Comparison of ENCODE assay signal across 8 cellular contexts in the genomic region with DNA sequence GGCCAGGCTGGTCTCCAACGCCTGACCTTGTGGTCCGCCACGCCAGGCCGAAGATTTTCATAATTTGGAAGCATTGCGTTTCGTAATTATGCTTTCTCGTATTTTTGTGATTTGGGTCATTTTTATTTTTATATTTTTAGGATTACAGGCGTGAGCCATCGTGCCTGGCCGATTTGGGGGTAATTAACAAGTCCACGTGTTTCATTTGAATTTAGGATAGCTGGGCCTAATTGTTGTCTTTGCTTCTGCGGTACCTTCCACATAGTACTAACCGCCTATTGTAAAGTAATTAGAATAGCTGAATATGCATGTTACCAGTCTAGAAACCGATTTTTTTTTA. TPM values are rescaled to one million over a fixed set of nuclear protein-coding genes. Genes with fewer than 3 reads are reported as not detected.
DNase-seq lines count a peak whose midpoint lies in the region; ATAC-seq and TF ChIP-seq lines count a peak whose summit lies in the region.

No MANE protein-coding gene starts in this region.

- H3K36me3 Mint-ChIP-seq in activated naive CD8-positive, alpha-beta T cell treated with anti-CD3 and anti-CD28 coated beads, Interleukin-2, amount 10 ng/mL, durations not matched to agents 7 days and 5 days = peaks cover 52% of the 10 kb centered on the region

- no peak for ATAC-seq in activated naive CD8-positive, alpha-beta T cell treated with anti-CD3 and anti-CD28 coated beads, Interleukin-2, amount 10 ng/mL, durations not matched to agents 7 days and 5 days (ENCODE audit: low read depth)
- no peak for ATAC-seq in right lobe of liver
- ATAC-seq in HG02884 (IDR thresholded peaks at IDR 0.05; ENCODE audit: unreplicated experiment) = no peak

- no peaks in the 10 kb centered on the region for H3K27me3 ChIP-seq in right lobe of liver
- no peaks in the 10 kb centered on the region for H3K27me3 ChIP-seq in thyroid gland

- WGBS in right lobe of liver (ENCODE audit: insufficient coverage, low coverage, low lambda C conversion rate, missing lambda C conversion rate) = under 1% methylated on average over 14 of the region's 14 CpGs
- WGBS in thyroid gland, 2 donors = 7 to 8% methylated on average over 14 of the region's 14 CpGs

- TF ChIP-seq CTCF in right lobe of liver (IDR thresholded peaks at IDR 0.05) (no peak), thyroid gland (IDR thresholded peaks at IDR 0.05) (no peak)

- H3K4me3 ChIP-seq in right lobe of liver (peak overlapping the region; percentile 72 to 94 (median 85)), thyroid gland (replicated peaks in 1 of 3) (peak overlapping the region; percentile 44 to 89 (median 59))

- H3K4me1 ChIP-seq in right lobe of liver = peaks cover 0 to 30% (median 11%) of the 10 kb centered on the region in 4 donors
- peaks cover 42 to 44% of the 10 kb centered on the region in 2 donors for H3K4me1 ChIP-seq in thyroid gland

- intact Hi-C loops in right lobe of liver (cut with DNase I) = no loop called here
- intact Hi-C loops in thyroid gland (cut with DNase I) = no loop called here

- peaks cover 33% of the 10 kb centered on the region for H3K4me1 Mint-ChIP-seq in activated naive CD8-positive, alpha-beta T cell treated with anti-CD3 and anti-CD28 coated beads, Interleukin-2, amount 10 ng/mL, durations not matched to agents 7 days and 5 days

- H3K9me3 ChIP-seq in right lobe of liver = no peaks in the 10 kb centered on the region
- H3K9me3 ChIP-seq in thyroid gland = no peaks in the 10 kb centered on the region

- H3K9me3 Mint-ChIP-seq in activated naive CD8-positive, alpha-beta T cell treated with anti-CD3 and anti-CD28 coated beads, Interleukin-2, amount 10 ng/mL, durations not matched to agents 7 days and 5 days = no peaks in the 10 kb centered on the region

- peak; percentile 75 for DNase-seq in activated CD8-positive, alpha-beta memory T cell treated with anti-CD3 and anti-CD28 coated beads, Interleukin-2, amount 50 U/mL, for 48 hours
- no peak for DNase-seq in activated CD8-positive, alpha-beta memory T cell treated with anti-CD3 and anti-CD28 coated beads for 24 hours
- DNase-seq in activated naive CD8-positive, alpha-beta T cell treated with anti-CD3 and anti-CD28 coated beads, Interleukin-2, amount 10 ng/mL, durations not matched to agents 7 days and 5 days = no peak
- DNase-seq in right lobe of liver = no peak
- no peak for DNase-seq in thyroid gland
- DNase-seq in HuH-7.5 (ENCODE audit: low spot score) = no peak
- DNase-seq in activated CD4-positive, CD25-positive, alpha-beta regulatory T cell (lab: John Stamatoyannopoulos, UW) = no peak

- H3K36me3 ChIP-seq in right lobe of liver (peaks cover 16 to 44% (median 27%) of the 10 kb centered on the region in 4 donors), thyroid gland (peaks cover 19 to 27% of the 10 kb centered on the region in 2 donors)

- H3K27ac Mint-ChIP-seq in activated naive CD8-positive, alpha-beta T cell treated with anti-CD3 and anti-CD28 coated beads, Interleukin-2, amount 10 ng/mL, durations not matched to agents 7 days and 5 days = peak overlapping the region; percentile 99

- POLR2A ChIA-PET in activated naive CD8-positive, alpha-beta T cell treated with anti-CD3 and anti-CD28 coated beads, Interleukin-2, amount 10 ng/mL, durations not matched to agents 7 days and 5 days (lab: Charles Lee) = interaction anchor here (0.6 to 8.2 kb wide), 11 partner anchors 10 to 675 kb away, joined by 3 to 104 read pairs (median 7); partner anchors contain the start of genes GMEB1, RNU11, SRSF4 and TAF12

- H3K27ac ChIP-seq in right lobe of liver (peak overlapping the region; percentile 44 to 85 (median 53)), thyroid gland (peak overlapping the region; percentile 83 to 88 (median 84))

- peak overlapping the region; percentile 99 for H3K4me3 Mint-ChIP-seq in activated naive CD8-positive, alpha-beta T cell treated with anti-CD3 and anti-CD28 coated beads, Interleukin-2, amount 10 ng/mL, durations not matched to agents 7 days and 5 days

- no peaks in the 10 kb centered on the region for H3K27me3 Mint-ChIP-seq in activated naive CD8-positive, alpha-beta T cell treated with anti-CD3 and anti-CD28 coated beads, Interleukin-2, amount 10 ng/mL, durations not matched to agents 7 days and 5 days

- no peak for TF ChIP-seq POLR2A in right lobe of liver (IDR thresholded peaks at IDR 0.05)
- TF ChIP-seq POLR2A in thyroid gland (IDR thresholded peaks at IDR 0.05) = no peak

RNA-seq across cellular contexts. Expression of gene RCC1, which starts 1.0 kb away (rescaled TPM):
- 10 to 100 TPM; 46.2 to 51.7 TPM for total RNA-seq in activated naive CD8-positive, alpha-beta T cell treated with anti-CD3 and anti-CD28 coated beads, Interleukin-2, amount 10 ng/mL, durations not matched to agents 7 days and 5 days
- total RNA-seq in right lobe of liver (10 to 100 TPM in 5 of 6 experiments, 1 to 10 TPM in 1; 9.5 to 29.6 (median 18.0) TPM), thyroid gland (10 to 100 TPM in 3 of 4 donors, 1 to 10 TPM in 1; 9.4 to 22.8 (median 14.0) TPM)

RNA-seq across cellular contexts. Expression of gene TRNAU1AP, which starts 46.0 kb away (rescaled TPM):
- total RNA-seq in activated naive CD8-positive, alpha-beta T cell treated with anti-CD3 and anti-CD28 coated beads, Interleukin-2, amount 10 ng/mL, durations not matched to agents 7 days and 5 days = 10 to 100 TPM; 54.2 to 58.9 TPM
- 10 to 100 TPM in 1 of 6 experiments, 1 to 10 TPM in 5; 5.2 to 14.8 (median 7.3) TPM for total RNA-seq in right lobe of liver
- 10 to 100 TPM; 14.8 to 26.6 (median 20.6) TPM for total RNA-seq in thyroid gland
